ENCODE assay signal across 2 cellular contexts in genomic region chr12:55746913-55747231, GRCh38.
TF ChIP-seq lines count a peak whose summit lies in the region.

No MANE protein-coding gene starts in this region.

TF ChIP-seq in SK-N-SH, 30 proteins besides CTCF, POLR2A, EP300 and RAD21:
- TF ChIP-seq NRF1 (IDR thresholded peaks at IDR 0.05; ENCODE audit: low read depth, low read length) = no peak

TF ChIP-seq in SK-N-SH treated with all-trans-retinoic acid at 6 μM for 48 hours, 23 proteins besides CTCF, POLR2A, EP300 and RAD21:
- TF ChIP-seq ARNTL (CRISPR knock-in tag; IDR thresholded peaks at IDR 0.05; ENCODE audit: borderline replicate concordance, low read depth) (no peak), POU6F1 (CRISPR knock-in tag; IDR thresholded peaks at IDR 0.05; ENCODE audit: borderline replicate concordance, low read depth) (no peak), ZC3H10 (CRISPR knock-in tag; IDR thresholded peaks at IDR 0.05) (no peak), ZNF8 (CRISPR knock-in tag; IDR thresholded peaks at IDR 0.05) (no peak), TCF4 (CRISPR knock-in tag; IDR thresholded peaks at IDR 0.05; ENCODE audit: borderline replicate concordance) (no peak), ZNF565 (CRISPR knock-in tag; conservative IDR thresholded peaks at IDR 0.05; ENCODE audit: low read depth) (no peak), ESRRG (CRISPR knock-in tag; IDR thresholded peaks at IDR 0.05) (no peak), OSR1 (CRISPR knock-in tag; IDR thresholded peaks at IDR 0.05) (no peak), TSHZ2 (CRISPR knock-in tag; IDR thresholded peaks at IDR 0.05) (no peak)
TF ChIP-seq in SK-N-SH treated with all-trans-retinoic acid at 6 μM for 48 hours: peak in this region for 0.
